22 cellular contexts compared by ENCODE assay signal in genomic region chr19:31528261-31528660, GRCh38.
DNase-seq lines count a peak whose midpoint lies in the region; ATAC-seq and TF ChIP-seq lines count a peak whose summit lies in the region.
"Had no signal": no experiment of that assay in that cellular context is flagged by ENCODE, and none has a peak within 500 bp of the region (broad histone marks: within the 10 kb centered on the region; RNA-seq: fewer than 3 reads in every experiment).

No MANE protein-coding gene starts in this region.

- H3K27ac Mint-ChIP-seq in endodermal cell (no peak overlapping the region), osteocyte (ENCODE audit: unreplicated experiment) (no peak overlapping the region)
- H3K27ac Mint-ChIP-seq: CD14-positive monocyte; CD4-positive, alpha-beta T cell; CD8-positive, alpha-beta memory T cell; H9 had no signal

- WGBS in heart left ventricle, 4 donors = 86 to 97% (median 92%) methylated on average over 3 of the region's 3 CpGs
- 81 to 89% methylated on average over 3 of the region's 3 CpGs for WGBS in endodermal cell (ENCODE audit: insufficient coverage in 1 of 2, insufficient read length in 1 of 2), 2 experiments

- H3K36me3 Mint-ChIP-seq in endodermal cell (ENCODE audit: low read depth) (no peaks in the 10 kb centered on the region), osteocyte (ENCODE audit: unreplicated experiment) (no peaks in the 10 kb centered on the region)
- H3K36me3 Mint-ChIP-seq: CD14-positive monocyte; CD8-positive, alpha-beta memory T cell had no signal

- ATAC-seq in heart left ventricle (no peak), mucosa of descending colon (no peak)
- ATAC-seq: A549, HCT116 had no signal

- TF ChIP-seq CTCF in right atrium auricular region (IDR thresholded peaks at IDR 0.05) (no peak), heart left ventricle (IDR thresholded peaks at IDR 0.05) (no peak), endodermal cell (conservative IDR thresholded peaks at IDR 0.05) (no peak), osteocyte (IDR thresholded peaks at IDR 0.05) (no peak), mucosa of descending colon (IDR thresholded peaks at IDR 0.05) (no peak)

- H3K4me3 ChIP-seq in right atrium auricular region (no peak overlapping the region), heart left ventricle (no peak overlapping the region), endodermal cell (ENCODE audit: low read length) (no peak overlapping the region), mucosa of descending colon (no peak overlapping the region)
- H3K4me3 ChIP-seq: A549; BLaER1 treated with 17β-estradiol and CSF1 and Interleukin-3, amounts not matched to agents 10 nM and 100 nM; GM23248 had no signal

- no peaks in the 10 kb centered on the region for H3K27me3 Mint-ChIP-seq in endodermal cell (ENCODE audit: insufficient read depth)
- H3K27me3 Mint-ChIP-seq in osteocyte (ENCODE audit: unreplicated experiment) = no peaks in the 10 kb centered on the region
- H3K27me3 Mint-ChIP-seq: CD4-positive, alpha-beta T cell had no signal

- H3K9me3 ChIP-seq in right atrium auricular region (peaks cover 0 to 35% of the 10 kb centered on the region in 2 donors), heart left ventricle (peaks cover 0 to 28% (median 17%) of the 10 kb centered on the region in 12 donors), endodermal cell (ENCODE audit: control insufficient read depth, low read length) (peaks cover 17% of the 10 kb centered on the region), mucosa of descending colon (peaks cover 11% of the 10 kb centered on the region)
- H3K9me3 ChIP-seq: BE2C had no signal

- H3K4me1 ChIP-seq in right atrium auricular region (no peaks in the 10 kb centered on the region), heart left ventricle (no peaks in the 10 kb centered on the region), endodermal cell (ENCODE audit: control insufficient read depth, insufficient read depth, low read length) (peaks cover 3% of the 10 kb centered on the region), mucosa of descending colon (ENCODE audit: low read depth) (no peaks in the 10 kb centered on the region)
- H3K4me1 ChIP-seq: A549; BE2C; BLaER1 treated with 17β-estradiol and CSF1 and Interleukin-3, amounts not matched to agents 10 nM and 100 nM had no signal

- peaks cover 13% of the 10 kb centered on the region for H3K9me3 Mint-ChIP-seq in endodermal cell
- H3K9me3 Mint-ChIP-seq in osteocyte (ENCODE audit: unreplicated experiment) = peaks cover 32% of the 10 kb centered on the region

- H3K27me3 ChIP-seq in right atrium auricular region (no peaks in the 10 kb centered on the region), heart left ventricle (no peaks in the 10 kb centered on the region), endodermal cell (ENCODE audit: control insufficient read depth, insufficient read depth, low read length, poor library complexity, severe bottlenecking) (no peaks in the 10 kb centered on the region)
- H3K27me3 ChIP-seq: BE2C; BLaER1 treated with 17β-estradiol and CSF1 and Interleukin-3, amounts not matched to agents 10 nM and 100 nM had no signal

- no peak overlapping the region for H3K27ac ChIP-seq in right atrium auricular region
- H3K27ac ChIP-seq in heart left ventricle = no peak overlapping the region
- H3K27ac ChIP-seq in endodermal cell (ENCODE audit: low read depth, low read length) = no peak overlapping the region
- H3K27ac ChIP-seq: A549; BLaER1 treated with 17β-estradiol and CSF1 and Interleukin-3, amounts not matched to agents 10 nM and 100 nM; GM23248 had no signal

- H3K4me3 Mint-ChIP-seq in endodermal cell = no peak overlapping the region
- no peak overlapping the region for H3K4me3 Mint-ChIP-seq in osteocyte (ENCODE audit: unreplicated experiment)
- H3K4me3 Mint-ChIP-seq: CD14-positive monocyte; CD4-positive, alpha-beta T cell; H9 had no signal

- DNase-seq in right atrium auricular region (ENCODE audit: low spot score) = peak; percentile 11
- no peak for DNase-seq in heart left ventricle
- peak; percentile 32 for DNase-seq in endodermal cell
- DNase-seq in osteocyte (ENCODE audit: extremely low spot score, unreplicated experiment) = peak; percentile 62
- DNase-seq in DMS153 (lab: John Stamatoyannopoulos, UW) = no peak
- DNase-seq in mucosa of descending colon = no peak
- DNase-seq: 8988T; ACHN; AML-193; BE2C; CD4-positive, alpha-beta T cell; CD8-positive, alpha-beta memory T cell; DMS 273 treated with DMSO at 0.1 percent for 48 hours; DMS53; DMS79 treated with DMSO at 0.1 percent for 48 hours; GF-D8; GM23248; H9 had no signal

- H3K36me3 ChIP-seq in right atrium auricular region (no peaks in the 10 kb centered on the region), heart left ventricle (no peaks in the 10 kb centered on the region), endodermal cell (ENCODE audit: control insufficient read depth, insufficient read depth, low read length) (no peaks in the 10 kb centered on the region), mucosa of descending colon (ENCODE audit: low read depth) (no peaks in the 10 kb centered on the region)
- H3K36me3 ChIP-seq: BE2C; BLaER1 treated with 17β-estradiol and CSF1 and Interleukin-3, amounts not matched to agents 10 nM and 100 nM had no signal

- H3K4me1 Mint-ChIP-seq in endodermal cell = peaks cover 15% of the 10 kb centered on the region
- H3K4me1 Mint-ChIP-seq in osteocyte (ENCODE audit: unreplicated experiment) = no peaks in the 10 kb centered on the region
- H3K4me1 Mint-ChIP-seq: CD14-positive monocyte; CD8-positive, alpha-beta memory T cell had no signal

- TF ChIP-seq POLR2A in heart left ventricle (IDR thresholded peaks at IDR 0.05) = no peak

- H3K9ac ChIP-seq in endodermal cell (ENCODE audit: extremely low read depth, low read length, poor library complexity, severe bottlenecking) = no peak overlapping the region
- H3K9ac ChIP-seq: BLaER1 treated with 17β-estradiol and CSF1 and Interleukin-3, amounts not matched to agents 10 nM and 100 nM; GM23248 had no signal

- intact Hi-C loops in heart left ventricle (cut with DNase I) = no loop called here
- intact Hi-C loops in mucosa of descending colon (cut with DNase I, micrococcal nuclease) = no loop called here

Comparison
In these comparisons a context has a peak if more than half of its experiments do, and no peak if none do; other contexts are left out.
1. DNase-seq: peak in right atrium auricular region (single experiment), endodermal cell (single experiment) and osteocyte (single experiment); none in heart left ventricle (0 of 5), DMS153 (single experiment) and mucosa of descending colon (0 of 3).